Comparison of ENCODE assay signal across 8 cellular contexts in genomic region chr9:133992780-133993634, GRCh38. TPM values are rescaled to one million over a fixed set of nuclear protein-coding genes. Genes with fewer than 3 reads are reported as not detected.
DNase-seq lines count a peak whose midpoint lies in the region; ATAC-seq and TF ChIP-seq lines count a peak whose summit lies in the region.

No MANE protein-coding gene starts in this region.

- ATAC-seq in HG02798 (IDR thresholded peaks at IDR 0.05; ENCODE audit: poor library complexity, unreplicated experiment) (peak; percentile 61), HG03378 (IDR thresholded peaks at IDR 0.05; ENCODE audit: unreplicated experiment) (no peak)

- in situ Hi-C loops in astrocyte of the cerebellum (cut with HindIII; ENCODE audit: low sequenced_read_pairs), result no loop called here

- H3K4me1 ChIP-seq in skeletal muscle tissue (ENCODE audit: control insufficient read depth in 3 of 3, insufficient read depth in 3 of 3, low read length in 3 of 3), result peaks cover 15 to 19% (median 15%) of the 10 kb centered on the region in 3 donors

- peak; percentile 54 for DNase-seq in NCI-H1694 treated with DMSO at 0.1 percent for 48 hours (lab: John Stamatoyannopoulos, UW)
- peak; percentile 70 for DNase-seq in T-helper 9 cell
- peak; percentile 78 for DNase-seq in astrocyte of the cerebellum (ENCODE audit: low read depth)

- H3K36me3 ChIP-seq in skeletal muscle tissue (ENCODE audit: control insufficient read depth in 3 of 3, insufficient read depth in 3 of 3, low read length in 3 of 3), result no peaks in the 10 kb centered on the region

- no peaks in the 10 kb centered on the region for H3K9me3 ChIP-seq in skeletal muscle tissue (ENCODE audit: control insufficient read depth in 3 of 3, low read length in 3 of 3)

- H3K27ac ChIP-seq in skeletal muscle tissue (ENCODE audit: low read depth, low read length), result peak overlapping the region; percentile 76

- H3K4me3 ChIP-seq in astrocyte of the cerebellum (ENCODE audit: low read depth, low read length) (peak overlapping the region; percentile 69), iPS-11a (ENCODE audit: low read depth, low read length) (peak overlapping the region; percentile 56), skeletal muscle tissue (ENCODE audit: low read length in 3 of 3) (peak overlapping the region; percentile 68 to 74 (median 73))

- peaks cover 21 to 59% (median 38%) of the 10 kb centered on the region in 3 donors for H3K27me3 ChIP-seq in skeletal muscle tissue (ENCODE audit: control insufficient read depth in 3 of 3, insufficient read depth in 3 of 3, low read length in 3 of 3)

- TF ChIP-seq CTCF in GM12873 (IDR thresholded peaks at IDR 0.05; ENCODE audit: insufficient read depth, low read depth, low read length, missing control alignments) (peak; percentile 53), astrocyte of the cerebellum (IDR thresholded peaks at IDR 0.05; ENCODE audit: low read depth, low read length, missing control alignments) (peak; percentile 52)

- H3K9ac ChIP-seq in skeletal muscle tissue (ENCODE audit: low read depth in 1 of 3, low read length in 3 of 3), result peak overlapping the region; percentile 50 to 75 (median 72)

RNA-seq across cellular contexts. Expression of gene VAV2, which starts 0.9 kb away (rescaled TPM):
- 9.9 TPM for total RNA-seq in skeletal muscle tissue

RNA-seq across cellular contexts. Expression of gene BRD3OS, which starts 32.3 kb away (rescaled TPM):
- 3.7 TPM for total RNA-seq in skeletal muscle tissue
